ENCODE assay signal across 24 cellular contexts in the genomic region with DNA sequence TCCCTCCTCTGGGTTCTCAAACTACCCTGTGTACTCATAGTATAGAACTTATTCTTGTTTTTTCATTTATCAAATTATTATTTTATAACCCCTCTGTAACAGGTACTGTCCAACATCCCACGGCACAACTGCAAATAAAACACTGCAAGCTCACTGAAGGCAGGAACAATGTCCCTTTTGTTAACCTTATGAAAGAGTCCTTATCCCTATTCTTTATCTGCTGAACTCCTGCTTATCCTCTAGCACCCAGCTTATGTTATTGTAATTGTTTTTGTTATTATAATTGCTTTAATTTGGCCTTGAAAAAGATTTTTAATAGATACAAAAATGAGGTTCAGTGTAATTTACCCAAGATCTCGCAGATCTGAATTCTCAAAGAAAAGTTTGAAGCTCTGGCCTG.
"Had no signal": no experiment of that assay in that cellular context is flagged by ENCODE, and none has a peak within 500 bp of the region (broad histone marks: within the 10 kb centered on the region; RNA-seq: fewer than 3 reads in every experiment).

No MANE protein-coding gene starts in this region.

- H3K4me3 Mint-ChIP-seq: T-cell had no signal

- H3K36me3 ChIP-seq: MG63, SJSA1 had no signal

- H3K27ac Mint-ChIP-seq: T-cell had no signal

- H3K4me2 ChIP-seq: SK-N-SH had no signal

- DNase-seq: IMR-90, Karpas-422, KG1, MG63, NCI-H1092 treated with DMSO at 0.1 percent for 48 hours, NCI-H1436, NCI-H187, NCI-H2029, NCI-H2081 treated with DMSO at 0.1 percent for 48 hours, NCI-H2171, NCI-H226, NCI-H446, NCI-H510A, NCI-H524 treated with DMSO at 0.1 percent for 48 hours, NCI-H774, Right ventricle myocardium superior, RPMI8226, SIG-M5, SK-N-SH, SW 1271, T-cell had no signal

- H3K9me3 ChIP-seq: MG63, SJSA1, SK-N-SH had no signal

- H3K27ac ChIP-seq: SJSA1 had no signal

- H3K4me1 Mint-ChIP-seq: T-cell had no signal

- H3K27me3 ChIP-seq: MG63, SJSA1 had no signal

- H3K9me2 ChIP-seq: SK-N-SH had no signal

- H3K9ac ChIP-seq: SK-N-SH had no signal

- H3K9me3 Mint-ChIP-seq: T-cell had no signal

- H3K4me1 ChIP-seq: SJSA1 had no signal

- ATAC-seq: HepG2, T-cell had no signal

- H3K36me3 Mint-ChIP-seq: T-cell had no signal

- FAIRE-seq: HepG2, RCC 7860 had no signal

- H3K4me3 ChIP-seq: MG63, SJSA1 had no signal
